In the genomic region with DNA sequence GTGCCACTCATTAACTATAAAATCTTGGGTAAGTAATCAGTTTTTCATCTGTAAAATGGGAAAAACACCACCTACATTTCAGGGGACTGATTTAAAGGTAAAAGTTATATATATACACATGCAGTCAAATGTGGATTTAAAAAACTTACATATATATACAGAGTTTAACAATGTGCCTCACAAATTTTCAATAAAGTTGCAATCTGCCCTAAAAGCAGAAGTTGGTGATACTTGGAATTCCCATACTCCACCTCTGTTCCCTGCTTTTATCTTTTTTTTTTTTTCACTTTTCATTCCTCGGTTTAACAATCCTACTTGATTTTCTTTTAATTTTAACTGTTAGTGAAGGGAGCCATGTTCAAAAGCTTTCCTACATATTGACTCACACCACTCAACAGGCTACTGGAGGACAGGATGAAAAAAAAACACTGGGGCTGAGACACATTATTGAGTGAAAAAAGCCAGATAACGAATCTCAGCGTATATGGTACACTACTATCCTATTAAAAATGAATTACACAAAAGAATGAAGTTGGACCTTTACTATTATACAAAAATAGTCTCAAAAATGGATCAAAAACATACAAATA, we compare ENCODE assay signal across 1 cellular context.
TF ChIP-seq lines count a peak whose summit lies in the region.

No MANE protein-coding gene starts in this region.

TF ChIP-seq in WTC11, 78 proteins besides CTCF, POLR2A, EP300 and RAD21 (continued from another document):
- no peak for TF ChIP-seq ZBTB43 (CRISPR knock-in tag; IDR thresholded peaks at IDR 0.05)
- TF ChIP-seq IRF1 (CRISPR knock-in tag; IDR thresholded peaks at IDR 0.05), result no peak
- TF ChIP-seq ZNF416 (CRISPR knock-in tag; IDR thresholded peaks at IDR 0.05), result no peak
- TF ChIP-seq MYBL2 (CRISPR knock-in tag; IDR thresholded peaks at IDR 0.05), result no peak
- no peak for TF ChIP-seq ZNF425 (CRISPR knock-in tag; conservative IDR thresholded peaks at IDR 0.05)
- TF ChIP-seq, protein P1, sequence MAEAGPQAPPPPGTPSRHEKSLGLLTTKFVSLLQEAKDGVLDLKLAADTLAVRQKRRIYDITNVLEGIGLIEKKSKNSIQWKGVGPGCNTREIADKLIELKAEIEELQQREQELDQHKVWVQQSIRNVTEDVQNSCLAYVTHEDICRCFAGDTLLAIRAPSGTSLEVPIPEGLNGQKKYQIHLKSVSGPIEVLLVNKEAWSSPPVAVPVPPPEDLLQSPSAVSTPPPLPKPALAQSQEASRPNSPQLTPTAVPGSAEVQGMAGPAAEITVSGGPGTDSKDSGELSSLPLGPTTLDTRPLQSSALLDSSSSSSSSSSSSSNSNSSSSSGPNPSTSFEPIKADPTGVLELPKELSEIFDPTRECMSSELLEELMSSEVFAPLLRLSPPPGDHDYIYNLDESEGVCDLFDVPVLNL (CRISPR knock-in tag; IDR thresholded peaks at IDR 0.05; ENCODE audit: borderline replicate concordance, low read depth), result no peak
TF ChIP-seq in WTC11: peak in this region for 0.
